16 cellular contexts compared by ENCODE assay signal in genomic region chr19:17673937-17674799, GRCh38.
"Had no signal": no experiment of that assay in that cellular context is flagged by ENCODE, and none has a peak within 500 bp of the region (broad histone marks: within the 10 kb centered on the region; RNA-seq: fewer than 3 reads in every experiment).

No MANE protein-coding gene starts in this region.

- H3K4me3 ChIP-seq: heart left ventricle, left ventricle myocardium inferior, stomach, thyroid gland had no signal

- H3K4me1 ChIP-seq: heart left ventricle, left ventricle myocardium inferior, parathyroid adenoma, stomach, thyroid gland had no signal

- FAIRE-seq: endothelial cell of umbilical vein had no signal

- ATAC-seq: activated T-helper 17 cell treated with anti-CD3 and anti-CD28 coated beads, Interleukin-2, amount 50 U/mL, for 72 hours; heart left ventricle; WTC11 had no signal

- H3K9ac ChIP-seq: parathyroid adenoma had no signal

- H3K9me3 ChIP-seq: heart left ventricle, left ventricle myocardium inferior, stomach, thyroid gland had no signal

- H3K27me3 ChIP-seq: brain microvascular endothelial cell, thyroid gland had no signal

- H2AFZ ChIP-seq: parathyroid adenoma had no signal

- H3K36me3 ChIP-seq: brain microvascular endothelial cell, heart left ventricle, left ventricle myocardium inferior, stomach, thyroid gland had no signal

- H3K27ac ChIP-seq: brain microvascular endothelial cell, heart left ventricle, left ventricle myocardium inferior, parathyroid adenoma, stomach, thyroid gland had no signal

- DNase-seq: activated CD4-positive, alpha-beta T cell treated with anti-CD3 and anti-CD28 coated beads, Interleukin-2, amount 10 ng/mL, durations not matched to agents 7 days and 5 days; activated naive CD4-positive, alpha-beta T cell treated with anti-CD3 and anti-CD28 coated beads for 36 hours; activated T-cell treated with anti-CD3 and anti-CD28 coated beads for 4 hours; brain microvascular endothelial cell; foreskin melanocyte; heart left ventricle; islet precursor cell; left ventricle myocardium inferior; stimulated activated CD4-positive, alpha-beta T cell treated with anti-CD3 and anti-CD28 coated beads, Interleukin-4, amount 100 ng/mL, for 4 hours; stomach; T-helper 1 cell; thyroid gland had no signal
